ENCODE assay signal across 10 cellular contexts in the genomic region with DNA sequence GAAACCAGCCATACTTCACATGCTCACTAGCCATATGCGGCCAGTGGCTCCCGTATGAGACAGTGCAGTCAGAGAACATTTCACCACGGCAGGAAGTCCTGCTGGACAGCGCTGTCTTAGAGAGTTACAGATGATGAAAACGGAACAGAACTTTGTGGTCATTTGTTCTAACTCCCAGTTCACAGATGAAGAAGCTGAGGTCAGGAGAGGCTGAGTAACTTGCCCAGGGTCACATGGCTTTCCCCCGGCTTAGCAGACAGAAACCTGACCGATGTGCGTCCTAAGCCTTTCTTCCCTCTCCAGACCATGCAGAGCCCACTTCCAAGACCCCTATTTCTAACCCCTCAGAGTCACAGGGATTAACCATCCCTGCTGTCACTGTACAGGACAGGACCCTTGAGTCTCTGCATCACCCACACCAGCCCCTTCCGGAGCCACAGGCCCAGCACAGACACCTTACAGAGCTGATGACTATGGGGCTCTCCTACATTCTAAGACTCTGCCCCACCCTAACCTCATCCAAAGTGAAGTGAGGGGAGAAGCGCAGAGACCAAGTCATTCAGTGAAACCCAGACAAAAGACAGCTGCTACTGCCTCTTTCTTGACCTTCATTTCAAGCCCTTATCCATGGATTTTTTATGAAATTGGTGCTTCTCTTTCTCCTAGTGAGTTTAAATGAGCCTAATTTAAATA.
DNase-seq lines count a peak whose midpoint lies in the region; ATAC-seq lines count a peak whose summit lies in the region.
"Had no signal": no experiment of that assay in that cellular context is flagged by ENCODE, and none has a peak within 500 bp of the region (broad histone marks: within the 10 kb centered on the region; RNA-seq: fewer than 3 reads in every experiment).

No MANE protein-coding gene starts in this region.

- H3K4me3 Mint-ChIP-seq in activated naive CD8-positive, alpha-beta T cell treated with anti-CD3 and anti-CD28 coated beads, Interleukin-2, amount 10 ng/mL, durations not matched to agents 7 days and 5 days, result no peak overlapping the region

- no peaks in the 10 kb centered on the region for H3K36me3 Mint-ChIP-seq in activated naive CD8-positive, alpha-beta T cell treated with anti-CD3 and anti-CD28 coated beads, Interleukin-2, amount 10 ng/mL, durations not matched to agents 7 days and 5 days

- H3K27me3 Mint-ChIP-seq in activated naive CD8-positive, alpha-beta T cell treated with anti-CD3 and anti-CD28 coated beads, Interleukin-2, amount 10 ng/mL, durations not matched to agents 7 days and 5 days, result peaks cover 7% of the 10 kb centered on the region

- peak overlapping the region; percentile 30 for H3K27ac Mint-ChIP-seq in activated naive CD8-positive, alpha-beta T cell treated with anti-CD3 and anti-CD28 coated beads, Interleukin-2, amount 10 ng/mL, durations not matched to agents 7 days and 5 days

- no peak for DNase-seq in activated naive CD8-positive, alpha-beta T cell treated with anti-CD3 and anti-CD28 coated beads, Interleukin-2, amount 10 ng/mL, durations not matched to agents 7 days and 5 days
- DNase-seq in NCI-H1417 (lab: John Stamatoyannopoulos, UW) (no peak), occipital lobe (lab: John Stamatoyannopoulos, UW) (no peak), HuH-7 (ENCODE audit: low spot score) (no peak), DMS153 treated with DMSO at 0.1 percent for 48 hours (lab: John Stamatoyannopoulos, UW; ENCODE audit: unreplicated experiment) (no peak)
- DNase-seq: GDM1, NCI-H1694 had no signal

- peak; percentile 57 for ATAC-seq in GM18508 (IDR thresholded peaks at IDR 0.05; ENCODE audit: insufficient read depth, unreplicated experiment)
- peak; percentile 80 for ATAC-seq in GM21515 (IDR thresholded peaks at IDR 0.05; ENCODE audit: unreplicated experiment)
- ATAC-seq in HG03354 (IDR thresholded peaks at IDR 0.05; ENCODE audit: poor library complexity, severe bottlenecking, unreplicated experiment), result peak; percentile 79
- peak; percentile 23 for ATAC-seq in activated naive CD8-positive, alpha-beta T cell treated with anti-CD3 and anti-CD28 coated beads, Interleukin-2, amount 10 ng/mL, durations not matched to agents 7 days and 5 days (ENCODE audit: low read depth)

- no peaks in the 10 kb centered on the region for H3K9me3 Mint-ChIP-seq in activated naive CD8-positive, alpha-beta T cell treated with anti-CD3 and anti-CD28 coated beads, Interleukin-2, amount 10 ng/mL, durations not matched to agents 7 days and 5 days

- POLR2A ChIA-PET in activated naive CD8-positive, alpha-beta T cell treated with anti-CD3 and anti-CD28 coated beads, Interleukin-2, amount 10 ng/mL, durations not matched to agents 7 days and 5 days (lab: Charles Lee), result no interaction called here

- peaks cover 27% of the 10 kb centered on the region for H3K4me1 Mint-ChIP-seq in activated naive CD8-positive, alpha-beta T cell treated with anti-CD3 and anti-CD28 coated beads, Interleukin-2, amount 10 ng/mL, durations not matched to agents 7 days and 5 days

Comparison
In these comparisons a context has a peak if more than half of its experiments do, and no peak if none do; other contexts are left out.
1. ATAC-seq: peak in every context shown above with its lines; median percentile 80 in GM21515; 79 in HG03354; 57 in GM18508; 23 in activated naive CD8-positive, alpha-beta T cell treated with anti-CD3 and anti-CD28 coated beads, Interleukin-2, amount 10 ng/mL, durations not matched to agents 7 days and 5 days.